ENCODE assay signal across 1 cellular context in the genomic region with DNA sequence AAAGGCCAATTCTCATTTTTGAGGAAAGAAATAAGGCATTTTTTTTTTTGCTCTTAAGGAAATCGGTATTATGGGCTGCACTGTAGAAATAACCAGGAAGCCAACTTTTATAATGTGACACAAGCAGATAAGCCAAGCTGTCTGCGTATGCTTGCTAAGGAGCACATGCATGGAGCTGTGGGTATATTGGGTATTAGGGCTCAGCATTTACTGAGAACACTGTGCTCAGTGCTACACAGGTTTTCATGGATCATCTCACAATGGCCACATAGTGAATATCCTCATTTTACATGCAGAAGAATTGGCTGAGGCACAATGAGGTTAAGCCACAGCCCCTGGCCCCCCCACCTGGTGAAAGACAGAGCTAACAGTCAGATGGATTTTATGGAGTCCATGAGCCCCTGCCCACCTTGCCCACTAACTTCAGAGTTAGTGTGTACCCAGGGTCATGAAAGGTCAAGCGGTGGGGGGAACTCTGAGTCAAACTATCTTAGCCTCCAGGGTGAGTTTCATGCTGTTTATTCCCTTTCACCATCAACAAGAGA.
TF ChIP-seq lines count a peak whose summit lies in the region.

No MANE protein-coding gene starts in this region.

TF ChIP-seq in endothelial cell of umbilical vein, 7 proteins besides CTCF, POLR2A, EP300 and RAD21 (continued from another document):
- no peak for TF ChIP-seq GATA2 (IDR thresholded peaks at IDR 0.05; ENCODE audit: insufficient read depth, insufficient read length, low read depth, low read length)
